Comparison of ENCODE assay signal across 15 cellular contexts in the genomic region with DNA sequence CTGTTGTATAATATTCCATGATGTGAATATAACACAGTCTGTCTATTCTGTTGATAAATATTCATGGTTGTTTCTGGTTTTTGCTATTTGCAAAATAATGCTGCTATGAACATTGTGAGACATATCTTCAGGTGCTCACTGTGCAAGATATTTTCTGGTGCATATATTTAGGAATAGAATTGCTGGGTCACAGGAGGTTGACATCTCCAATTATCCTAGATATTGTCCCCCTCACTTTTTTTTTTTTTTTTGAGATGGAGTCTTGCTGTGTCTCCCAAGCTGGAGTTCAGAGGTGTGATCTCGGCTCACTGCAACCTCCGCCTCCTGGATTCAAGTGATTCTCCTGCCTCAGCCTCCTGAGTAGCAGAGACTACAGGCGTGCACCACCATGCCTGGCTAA. TPM values are rescaled to one million over a fixed set of nuclear protein-coding genes. Genes with fewer than 3 reads are reported as not detected.
A peak's percentile ranks its signal among the peaks of the same experiment; 100 is the strongest.
DNase-seq lines count a peak whose midpoint lies in the region; ATAC-seq and TF ChIP-seq lines count a peak whose summit lies in the region.
"Had no signal": no experiment of that assay in that cellular context is flagged by ENCODE, and none has a peak within 500 bp of the region (broad histone marks: within the 10 kb centered on the region; RNA-seq: fewer than 3 reads in every experiment).

No MANE protein-coding gene starts in this region.

- H3K36me3 Mint-ChIP-seq in CD14-positive monocyte (no peaks in the 10 kb centered on the region), chondrocyte (ENCODE audit: low read depth) (no peaks in the 10 kb centered on the region)
- H3K36me3 Mint-ChIP-seq in dendritic cell treated with granulocyte-macrophage colony-stimulating factor and Interleukin-4, amounts not matched to agents 40 ng/mL and 50 ng/mL, for 4 days (ENCODE audit: low read depth), result no peaks in the 10 kb centered on the region
- H3K36me3 Mint-ChIP-seq: CD4-positive, CD25-positive, alpha-beta regulatory T cell had no signal

- CTCF ChIA-PET in OCI-LY7 (lab: Charles Lee; ENCODE audit: unreplicated experiment), result interaction anchor here (1.1 kb wide), 1 partner anchor 13 kb away, joined by 3 read pairs; no protein-coding TSS in a partner anchor

- POLR2A ChIA-PET in OCI-LY7 (lab: Charles Lee), result interaction anchor here (0.6 to 4.2 kb wide), 6 partner anchors 13 to 810 kb away, joined by 3 to 20 read pairs (median 4); partner anchors contain the start of genes MYO18A and TAOK1

- intact Hi-C loops in CD14-positive monocyte (cut with micrococcal nuclease), result no loop called here
- intact Hi-C loops in OCI-LY7 (cut with micrococcal nuclease; ENCODE audit: unreplicated experiment), result no loop called here
- intact Hi-C loops in dendritic cell treated with granulocyte-macrophage colony-stimulating factor and Interleukin-4, amounts not matched to agents 40 ng/mL and 50 ng/mL, for 4 days (cut with micrococcal nuclease), result no loop called here

- no peak overlapping the region for H3K4me3 ChIP-seq in OCI-LY7 (ENCODE audit: low read depth, low read length, poor library complexity, severe bottlenecking)
- no peak overlapping the region for H3K4me3 ChIP-seq in tibial nerve

- peaks cover 27% of the 10 kb centered on the region for H3K4me1 ChIP-seq in OCI-LY7 (ENCODE audit: insufficient read depth, low read length, poor library complexity, severe bottlenecking)
- H3K4me1 ChIP-seq in tibial nerve, result no peaks in the 10 kb centered on the region
- H3K4me1 ChIP-seq: BE2C had no signal

- H3K27me3 Mint-ChIP-seq in CD14-positive monocyte (ENCODE audit: low read depth in 3 of 3) (peaks cover 0 to 5% (median 3%) of the 10 kb centered on the region in 3 donors), chondrocyte (ENCODE audit: low read depth) (peaks cover 9% of the 10 kb centered on the region)
- H3K27me3 Mint-ChIP-seq in dendritic cell treated with granulocyte-macrophage colony-stimulating factor and Interleukin-4, amounts not matched to agents 40 ng/mL and 50 ng/mL, for 4 days, result no peaks in the 10 kb centered on the region

- H3K27ac ChIP-seq in OCI-LY7 (ENCODE audit: low read depth, low read length, poor library complexity, severe bottlenecking) (peak overlapping the region; percentile 71), tibial nerve (no peak overlapping the region)

- H3K4me1 Mint-ChIP-seq in CD14-positive monocyte, result peaks cover 55% of the 10 kb centered on the region
- H3K4me1 Mint-ChIP-seq in dendritic cell treated with granulocyte-macrophage colony-stimulating factor and Interleukin-4, amounts not matched to agents 40 ng/mL and 50 ng/mL, for 4 days (ENCODE audit: low read depth), result peaks cover 69% of the 10 kb centered on the region
- no peaks in the 10 kb centered on the region for H3K4me1 Mint-ChIP-seq in chondrocyte (ENCODE audit: low read depth)

- H3K4me3 Mint-ChIP-seq in CD14-positive monocyte, result peak overlapping the region in 1 of 2 donors; percentile 40
- H3K4me3 Mint-ChIP-seq in dendritic cell treated with granulocyte-macrophage colony-stimulating factor and Interleukin-4, amounts not matched to agents 40 ng/mL and 50 ng/mL, for 4 days, result no peak overlapping the region
- H3K4me3 Mint-ChIP-seq in chondrocyte (ENCODE audit: unreplicated experiment), result no peak overlapping the region
- H3K4me3 Mint-ChIP-seq: CD4-positive, CD25-positive, alpha-beta regulatory T cell; H9 had no signal

- no peak for TF ChIP-seq CTCF in CD14-positive monocyte (IDR thresholded peaks at IDR 0.05)
- no peak for TF ChIP-seq CTCF in OCI-LY7 (conservative IDR thresholded peaks at IDR 0.05; ENCODE audit: low read length)
- TF ChIP-seq CTCF in tibial nerve (IDR thresholded peaks at IDR 0.05), result no peak
- TF ChIP-seq CTCF in chondrocyte (IDR thresholded peaks at IDR 0.05), result no peak

- H3K27me3 ChIP-seq in tibial nerve, result no peaks in the 10 kb centered on the region
- H3K27me3 ChIP-seq: BE2C had no signal

- 91 to 92% methylated on average over 3 of the region's 3 CpGs for WGBS in tibial nerve, 2 donors

- no peak for TF ChIP-seq POLR2A in tibial nerve (IDR thresholded peaks at IDR 0.05)

- no peaks in the 10 kb centered on the region for H3K9me3 Mint-ChIP-seq in CD14-positive monocyte
- no peaks in the 10 kb centered on the region for H3K9me3 Mint-ChIP-seq in dendritic cell treated with granulocyte-macrophage colony-stimulating factor and Interleukin-4, amounts not matched to agents 40 ng/mL and 50 ng/mL, for 4 days
- H3K9me3 Mint-ChIP-seq in chondrocyte (ENCODE audit: low read depth), result no peaks in the 10 kb centered on the region
- H3K9me3 Mint-ChIP-seq: H9 had no signal

- DNase-seq in CD14-positive monocyte (ENCODE audit: low spot score), result no peak
- DNase-seq in OCI-LY7 (ENCODE audit: low spot score), result no peak
- DNase-seq in tibial nerve (ENCODE audit: low spot score in 2 of 2), result no peak
- no peak for DNase-seq in stimulated activated naive CD4-positive, alpha-beta T cell treated with Interleukin-2 at 50 U/mL for 16 hours (lab: John Stamatoyannopoulos, UW)
- DNase-seq in chondrocyte (ENCODE audit: low spot score), result no peak
- DNase-seq: BE2C; CD4-positive, CD25-positive, alpha-beta regulatory T cell; DMS 273 treated with DMSO at 0.1 percent for 48 hours; DMS79; GOT3; H9 had no signal

- H2AFZ ChIP-seq in OCI-LY7 (ENCODE audit: low read length), result no peak overlapping the region; the same call in 1 of the 2 replicates

- H3K4me2 ChIP-seq in OCI-LY7 (ENCODE audit: low read length), result peak overlapping the region; percentile 69; the same call in 1 of the 2 replicates

- no peak for ATAC-seq in HG03039 (IDR thresholded peaks at IDR 0.05; ENCODE audit: unreplicated experiment)

- BruUV-seq in OCI-LY7 (replicated peaks; lab: Mats Ljungman, UMichigan), result no TSS peak

- H3K27ac Mint-ChIP-seq in CD14-positive monocyte (peak overlapping the region; percentile 95 to 99 (median 98)), chondrocyte (ENCODE audit: unreplicated experiment) (no peak overlapping the region)
- H3K27ac Mint-ChIP-seq in dendritic cell treated with granulocyte-macrophage colony-stimulating factor and Interleukin-4, amounts not matched to agents 40 ng/mL and 50 ng/mL, for 4 days, result peak overlapping the region; percentile 87
- H3K27ac Mint-ChIP-seq: CD4-positive, CD25-positive, alpha-beta regulatory T cell; H9 had no signal

- no peaks in the 10 kb centered on the region for H3K9me2 ChIP-seq in OCI-LY7 (ENCODE audit: insufficient read depth, low read length)

- TF ChIP-seq EP300 in tibial nerve (IDR thresholded peaks at IDR 0.05), result no peak

- no peaks in the 10 kb centered on the region for H4K20me1 ChIP-seq in OCI-LY7 (ENCODE audit: insufficient read depth, low read length)

- no peaks in the 10 kb centered on the region for H3K79me2 ChIP-seq in OCI-LY7 (ENCODE audit: insufficient read depth, low read depth, low read length)

- H3K9me3 ChIP-seq in OCI-LY7 (ENCODE audit: low read length) (no peaks in the 10 kb centered on the region), tibial nerve (no peaks in the 10 kb centered on the region)
- H3K9me3 ChIP-seq: BE2C had no signal

- H3K36me3 ChIP-seq in OCI-LY7 (ENCODE audit: insufficient read depth, low read length), result no peaks in the 10 kb centered on the region
- H3K36me3 ChIP-seq in tibial nerve, result no peaks in the 10 kb centered on the region
- H3K36me3 ChIP-seq: BE2C had no signal

RNA-seq across cellular contexts. Expression of gene MYO18A, which starts 14.5 kb away (rescaled TPM):
- 10 to 100 TPM in 1 of 2 donors, 1 to 10 TPM in 1; 6.3 to 11.0 TPM for polyA plus RNA-seq in CD14-positive monocyte
- 124 and 131 TPM in 2 replicates for total RNA-seq in OCI-LY7 (2014; rRNA removed; shearing (Covaris generic))
- total RNA-seq in OCI-LY7 (2022) (128 and 143 TPM in 2 replicates), tibial nerve (100 to 1,000 TPM in 3 of 4 donors, 10 to 100 TPM in 1; 71.6 to 125 (median 104) TPM), chondrocyte (24.4 to 30.0 TPM (median 26.1 TPM) in 3 replicates)

RNA-seq across cellular contexts. Expression of gene CRYBA1, which starts 52.0 kb away (rescaled TPM):
- polyA plus RNA-seq in CD14-positive monocyte, result not detected
- not detected in 2 replicates for total RNA-seq in OCI-LY7 (2014; rRNA removed; shearing (Covaris generic))
- total RNA-seq in OCI-LY7 (2022) (not detected in 2 replicates), tibial nerve (not detected), chondrocyte (not detected in 3 replicates)
- total RNA-seq: CD4-positive, CD25-positive, alpha-beta regulatory T cell; H9; HT1080 had no signal
- polyA plus RNA-seq: AG04450; CD4-positive, CD25-positive, alpha-beta regulatory T cell had no signal
